23 cellular contexts compared by ENCODE assay signal in the genomic region with DNA sequence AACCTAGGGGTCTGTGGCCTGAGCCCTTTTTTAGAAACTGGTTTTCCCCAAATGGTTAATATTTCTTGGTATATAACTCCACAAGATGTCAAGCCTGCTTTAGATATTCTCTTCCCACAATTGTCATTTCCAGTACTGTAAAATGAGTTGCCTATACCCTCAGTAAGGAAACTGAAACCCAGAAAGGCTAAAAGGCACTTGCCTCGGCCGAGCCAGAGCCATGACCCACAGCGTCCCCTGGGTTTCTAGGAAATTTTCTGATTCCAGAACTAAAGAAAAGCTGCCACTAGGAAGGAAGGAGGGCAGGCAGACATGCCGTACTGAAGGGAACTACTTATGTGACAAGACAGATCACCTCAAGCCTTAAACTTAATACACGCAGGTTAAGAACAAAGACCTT. TPM values are rescaled to one million over a fixed set of nuclear protein-coding genes. Genes with fewer than 3 reads are reported as not detected.
DNase-seq lines count a peak whose midpoint lies in the region; ATAC-seq and TF ChIP-seq lines count a peak whose summit lies in the region.
"Had no signal": no experiment of that assay in that cellular context is flagged by ENCODE, and none has a peak within 500 bp of the region (broad histone marks: within the 10 kb centered on the region; RNA-seq: fewer than 3 reads in every experiment).

No MANE protein-coding gene starts in this region.

- H3K27me3 ChIP-seq in left ventricle myocardium inferior (ENCODE audit: low read depth), result no peaks in the 10 kb centered on the region
- H3K27me3 ChIP-seq in foreskin keratinocyte, result peaks cover 10% of the 10 kb centered on the region

- H3K27ac Mint-ChIP-seq in activated CD4-positive, alpha-beta memory T cell treated with anti-CD3 and anti-CD28 coated beads, Interleukin-2, amount 10 ng/mL, durations not matched to agents 7 days and 5 days, result no peak overlapping the region
- H3K27ac Mint-ChIP-seq in activated CD4-positive, alpha-beta memory T cell treated with anti-CD3 and anti-CD28 coated beads for 36 hours, result no peak overlapping the region
- H3K27ac Mint-ChIP-seq: activated B cell treated with CpG ODN at 0.5 μM for 24 hours; CD8-positive, alpha-beta T cell; T-cell had no signal

- no peak overlapping the region for H3K4me3 ChIP-seq in left ventricle myocardium inferior
- H3K4me3 ChIP-seq: A549, mucosa of descending colon had no signal

- H3K27me3 Mint-ChIP-seq in activated CD4-positive, alpha-beta memory T cell treated with anti-CD3 and anti-CD28 coated beads, Interleukin-2, amount 10 ng/mL, durations not matched to agents 7 days and 5 days, result no peaks in the 10 kb centered on the region
- peaks cover 8% of the 10 kb centered on the region for H3K27me3 Mint-ChIP-seq in activated CD4-positive, alpha-beta memory T cell treated with anti-CD3 and anti-CD28 coated beads for 36 hours
- H3K27me3 Mint-ChIP-seq: activated B cell treated with CpG ODN at 0.5 μM for 24 hours had no signal

- DNase-seq in activated CD4-positive, alpha-beta memory T cell treated with anti-CD3 and anti-CD28 coated beads, Interleukin-2, amount 10 ng/mL, durations not matched to agents 7 days and 5 days, result no peak
- no peak for DNase-seq in activated CD4-positive, alpha-beta memory T cell treated with anti-CD3 and anti-CD28 coated beads for 36 hours
- DNase-seq in MV-4-11 (lab: John Stamatoyannopoulos, UW) (peak; percentile 55), left ventricle myocardium inferior (peak; percentile 20), sciatic nerve (ENCODE audit: low spot score) (no peak), NCI-H524 (lab: John Stamatoyannopoulos, UW) (no peak), foreskin keratinocyte (no peak)
- no peak for DNase-seq in activated CD4-positive, alpha-beta T cell treated with anti-CD3 and anti-CD28 coated beads for 48 hours
- DNase-seq: activated B cell treated with CpG ODN at 0.5 μM for 24 hours; activated gamma-delta T cell; aorta; CD8-positive, alpha-beta T cell; cerebellar nuclear complex; hippocampal formation; KG1; mucosa of descending colon; NCI-H526; occipital lobe; SHP77; stimulated activated naive CD4-positive, alpha-beta T cell; T-cell; trophoblast cell had no signal

- intact Hi-C loops in activated CD4-positive, alpha-beta memory T cell treated with anti-CD3 and anti-CD28 coated beads for 36 hours (cut with micrococcal nuclease), result loop anchor here (10.0 kb wide), 2 partner anchors 595 to 1185 kb away; a partner anchor contains a TSS
- intact Hi-C loops in left ventricle myocardium inferior (cut with micrococcal nuclease), result no loop called here
- intact Hi-C loops in sciatic nerve (cut with DNase I), result no loop called here

- POLR2A ChIA-PET in activated CD4-positive, alpha-beta memory T cell treated with anti-CD3 and anti-CD28 coated beads, Interleukin-2, amount 10 ng/mL, durations not matched to agents 7 days and 5 days (lab: Charles Lee), result interaction anchor here (0.8 kb wide), 1 partner anchor 18 kb away, joined by 3 read pairs; no protein-coding TSS in a partner anchor
- POLR2A ChIA-PET in activated CD4-positive, alpha-beta memory T cell treated with anti-CD3 and anti-CD28 coated beads for 36 hours (lab: Charles Lee), result no interaction called here

- peak overlapping the region; percentile 47 for H3K27ac ChIP-seq in left ventricle myocardium inferior (replicated peaks)
- no peak overlapping the region for H3K27ac ChIP-seq in foreskin keratinocyte
- H3K27ac ChIP-seq: A549 had no signal

- peaks cover 27% of the 10 kb centered on the region for H3K4me1 ChIP-seq in left ventricle myocardium inferior
- H3K4me1 ChIP-seq in foreskin keratinocyte, result no peaks in the 10 kb centered on the region

- H3K9me3 ChIP-seq in left ventricle myocardium inferior (replicated peaks), result no peaks in the 10 kb centered on the region
- H3K9me3 ChIP-seq: A549, mucosa of descending colon had no signal

- no peaks in the 10 kb centered on the region for H3K36me3 ChIP-seq in left ventricle myocardium inferior

- peak overlapping the region; percentile 36 for H3K4me3 Mint-ChIP-seq in activated CD4-positive, alpha-beta memory T cell treated with anti-CD3 and anti-CD28 coated beads, Interleukin-2, amount 10 ng/mL, durations not matched to agents 7 days and 5 days
- H3K4me3 Mint-ChIP-seq in activated CD4-positive, alpha-beta memory T cell treated with anti-CD3 and anti-CD28 coated beads for 36 hours, result no peak overlapping the region
- H3K4me3 Mint-ChIP-seq: activated B cell treated with CpG ODN at 0.5 μM for 24 hours; CD8-positive, alpha-beta T cell; T-cell had no signal

- TF ChIP-seq CTCF in left ventricle myocardium inferior (IDR thresholded peaks at IDR 0.05; ENCODE audit: borderline replicate concordance) (no peak), foreskin keratinocyte (conservative IDR thresholded peaks at IDR 0.05) (no peak)

- CTCF ChIA-PET in activated CD4-positive, alpha-beta memory T cell treated with anti-CD3 and anti-CD28 coated beads, Interleukin-2, amount 10 ng/mL, durations not matched to agents 7 days and 5 days (lab: Charles Lee), result no interaction called here
- CTCF ChIA-PET in activated CD4-positive, alpha-beta memory T cell treated with anti-CD3 and anti-CD28 coated beads for 36 hours (lab: Charles Lee), result no interaction called here

- peak; percentile 24 for ATAC-seq in sciatic nerve
- ATAC-seq in foreskin keratinocyte, result no peak
- ATAC-seq: A549; CD8-positive, alpha-beta T cell; mucosa of descending colon; T-cell had no signal

- H3K9me3 Mint-ChIP-seq in activated CD4-positive, alpha-beta memory T cell treated with anti-CD3 and anti-CD28 coated beads, Interleukin-2, amount 10 ng/mL, durations not matched to agents 7 days and 5 days, result no peaks in the 10 kb centered on the region
- no peaks in the 10 kb centered on the region for H3K9me3 Mint-ChIP-seq in activated CD4-positive, alpha-beta memory T cell treated with anti-CD3 and anti-CD28 coated beads for 36 hours
- H3K9me3 Mint-ChIP-seq: activated B cell treated with CpG ODN at 0.5 μM for 24 hours; CD8-positive, alpha-beta T cell; T-cell had no signal

- peaks cover 15% of the 10 kb centered on the region for H3K36me3 Mint-ChIP-seq in activated CD4-positive, alpha-beta memory T cell treated with anti-CD3 and anti-CD28 coated beads, Interleukin-2, amount 10 ng/mL, durations not matched to agents 7 days and 5 days (ENCODE audit: low read depth)
- H3K36me3 Mint-ChIP-seq in activated CD4-positive, alpha-beta memory T cell treated with anti-CD3 and anti-CD28 coated beads for 36 hours, result no peaks in the 10 kb centered on the region
- H3K36me3 Mint-ChIP-seq: CD8-positive, alpha-beta T cell; T-cell had no signal

- H3K4me1 Mint-ChIP-seq in activated CD4-positive, alpha-beta memory T cell treated with anti-CD3 and anti-CD28 coated beads, Interleukin-2, amount 10 ng/mL, durations not matched to agents 7 days and 5 days, result peaks cover 43% of the 10 kb centered on the region
- no peaks in the 10 kb centered on the region for H3K4me1 Mint-ChIP-seq in activated CD4-positive, alpha-beta memory T cell treated with anti-CD3 and anti-CD28 coated beads for 36 hours (ENCODE audit: low read depth)
- H3K4me1 Mint-ChIP-seq: activated B cell treated with CpG ODN at 0.5 μM for 24 hours had no signal

RNA-seq across cellular contexts. Expression of a gene that starts 59.1 kb away (rescaled TPM):
- 10 to 100 TPM; 19.9 to 20.7 TPM for total RNA-seq in activated CD4-positive, alpha-beta memory T cell treated with anti-CD3 and anti-CD28 coated beads, Interleukin-2, amount 10 ng/mL, durations not matched to agents 7 days and 5 days
- total RNA-seq in activated CD4-positive, alpha-beta memory T cell treated with anti-CD3 and anti-CD28 coated beads for 36 hours, result 1 to 10 TPM; 2.7 to 4.2 TPM
- 2.5 TPM for total RNA-seq in left ventricle myocardium inferior
- total RNA-seq in sciatic nerve, result 16.5 TPM
- total RNA-seq in foreskin keratinocyte, result not detected in 2 replicates
- not detected in 2 replicates for polyA plus RNA-seq in foreskin keratinocyte

Comparison
In these comparisons a context has a peak if more than half of its experiments do, and no peak if none do; other contexts are left out.
1. DNase-seq: peak in MV-4-11 (single experiment) and left ventricle myocardium inferior (single experiment); none in activated CD4-positive, alpha-beta memory T cell treated with anti-CD3 and anti-CD28 coated beads, Interleukin-2, amount 10 ng/mL, durations not matched to agents 7 days and 5 days (single experiment), activated CD4-positive, alpha-beta memory T cell treated with anti-CD3 and anti-CD28 coated beads for 36 hours (single experiment), sciatic nerve (single experiment), NCI-H524 (0 of 2), foreskin keratinocyte (0 of 2) and activated CD4-positive, alpha-beta T cell treated with anti-CD3 and anti-CD28 coated beads for 48 hours (single experiment).